In genomic region chr3:21297304-21297703, GRCh38 we compare ENCODE assay signal across 27 cellular contexts.
"Had no signal": no experiment of that assay in that cellular context is flagged by ENCODE, and none has a peak within 500 bp of the region (broad histone marks: within the 10 kb centered on the region; RNA-seq: fewer than 3 reads in every experiment).

No MANE protein-coding gene starts in this region.

- H3K4me3 ChIP-seq: coronary artery, lung, mucosa of descending colon, prostate gland, right atrium auricular region, smooth muscle cell, suprapubic skin, transverse colon, upper lobe of right lung, uterus had no signal

- H3K36me3 ChIP-seq: prostate gland, right atrium auricular region, suprapubic skin, transverse colon, upper lobe of right lung, uterus had no signal

- H3K36me3 Mint-ChIP-seq: memory B cell; naive B cell; natural killer cell treated with Interleukin-12 subunit alpha and Interleukin-12 subunit beta and Interleukin-15 and Interleukin-18, amount 100 ng/mL, for 72 hours had no signal

- H3K27ac Mint-ChIP-seq: memory B cell; mesothelial cell of epicardium; naive B cell; natural killer cell treated with Interleukin-12 subunit alpha and Interleukin-12 subunit beta and Interleukin-15 and Interleukin-18, amount 100 ng/mL, for 72 hours; stimulated activated naive CD8-positive, alpha-beta T cell treated with anti-CD3 and anti-CD28 coated beads, Interleukin-15, amount 100 ng/mL, for 72 hours had no signal

- H3K4me1 ChIP-seq: prostate gland, right atrium auricular region, suprapubic skin, transverse colon, upper lobe of right lung, uterus had no signal

- DNase-seq: dermis blood vessel endothelial cell; effector memory CD4-positive, alpha-beta T cell; hypothalamus; left ventricle myocardium superior; mucosa of descending colon; naive B cell; nucleus accumbens; stimulated activated CD4-positive, alpha-beta T cell treated with anti-CD3 and anti-CD28 coated beads, Interleukin-12 subunit alpha, Interleukin-12 subunit beta, amount 100 ng/mL, for 4 hours; stimulated activated CD4-positive, alpha-beta T cell treated with anti-CD3 and anti-CD28 coated beads, Interleukin-1b, Interleukin-23, amount 100 ng/mL, for 48 hours; stimulated activated CD4-positive, alpha-beta T cell treated with anti-CD3 and anti-CD28 coated beads, Interleukin-4, amount 100 ng/mL, for 1 hour; stimulated activated CD8-positive, alpha-beta memory T cell treated with anti-CD3 and anti-CD28 coated beads, Interleukin-4, amount 100 ng/mL, for 48 hours; stimulated activated naive CD4-positive, alpha-beta T cell; stimulated activated naive CD8-positive, alpha-beta T cell treated with anti-CD3 and anti-CD28 coated beads, Interleukin-15, amount 100 ng/mL, for 72 hours; transverse colon; upper lobe of right lung; uterus had no signal

- H3K4me2 ChIP-seq: smooth muscle cell had no signal

- H3K27ac ChIP-seq: coronary artery, prostate gland, right atrium auricular region, suprapubic skin, transverse colon, upper lobe of right lung, uterus had no signal

- H3K27me3 ChIP-seq: right atrium auricular region, suprapubic skin, transverse colon, upper lobe of right lung, uterus had no signal

- H3K9me3 ChIP-seq: prostate gland, suprapubic skin, upper lobe of right lung, uterus had no signal

- H3K4me3 Mint-ChIP-seq: memory B cell; mesothelial cell of epicardium; naive B cell; natural killer cell treated with Interleukin-12 subunit alpha and Interleukin-12 subunit beta and Interleukin-15 and Interleukin-18, amount 100 ng/mL, for 72 hours; neural crest cell; stimulated activated naive CD8-positive, alpha-beta T cell treated with anti-CD3 and anti-CD28 coated beads, Interleukin-15, amount 100 ng/mL, for 72 hours had no signal

- ATAC-seq: left ventricle myocardium superior; mucosa of descending colon; natural killer cell treated with Interleukin-12 subunit alpha and Interleukin-12 subunit beta and Interleukin-15 and Interleukin-18, amount 100 ng/mL, for 72 hours; sciatic nerve; stimulated activated naive CD8-positive, alpha-beta T cell treated with anti-CD3 and anti-CD28 coated beads, Interleukin-15, amount 100 ng/mL, for 72 hours had no signal

- H3K27me3 Mint-ChIP-seq: memory B cell; naive B cell; natural killer cell treated with Interleukin-12 subunit alpha and Interleukin-12 subunit beta and Interleukin-15 and Interleukin-18, amount 100 ng/mL, for 72 hours; stimulated activated naive CD8-positive, alpha-beta T cell treated with anti-CD3 and anti-CD28 coated beads, Interleukin-15, amount 100 ng/mL, for 72 hours had no signal

- H3K4me1 Mint-ChIP-seq: memory B cell; naive B cell; neural crest cell; stimulated activated naive CD8-positive, alpha-beta T cell treated with anti-CD3 and anti-CD28 coated beads, Interleukin-15, amount 100 ng/mL, for 72 hours had no signal
